Comparison of ENCODE assay signal across 14 cellular contexts in the genomic region with DNA sequence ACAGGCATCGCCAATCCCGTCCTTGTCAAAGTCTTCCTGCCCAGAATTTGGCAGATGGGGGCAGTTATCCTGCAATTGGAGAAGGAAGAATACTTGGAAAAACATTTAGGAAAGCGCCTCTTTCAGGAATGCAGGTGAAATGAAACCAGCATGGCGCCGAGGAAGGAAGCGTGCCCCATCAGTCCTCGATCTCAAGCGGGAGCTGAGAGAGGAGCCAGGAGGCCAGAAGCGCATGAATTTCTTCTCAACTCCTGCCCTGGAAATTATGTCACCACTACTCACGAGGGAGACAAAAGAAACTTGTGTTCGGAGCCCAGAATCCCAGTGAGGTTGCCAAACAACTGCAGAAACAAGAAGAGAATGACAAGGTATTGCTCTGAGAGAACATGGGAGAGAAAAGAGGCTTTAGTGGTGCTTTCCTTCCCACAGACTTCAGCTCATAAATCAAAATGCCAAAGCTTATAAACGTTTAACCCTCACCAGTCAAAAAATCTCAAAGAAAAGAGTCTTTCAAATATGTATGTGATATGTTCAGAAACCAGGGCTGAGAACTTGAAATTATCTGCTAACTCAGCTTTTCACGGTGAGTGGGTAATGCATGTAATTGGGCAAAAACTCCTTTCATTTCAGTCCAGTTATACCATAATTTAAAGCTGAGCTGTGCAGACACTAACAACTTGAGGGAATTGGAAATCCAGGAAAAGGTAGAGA. TPM values are rescaled to one million over a fixed set of nuclear protein-coding genes. Genes with fewer than 3 reads are reported as not detected.
DNase-seq lines count a peak whose midpoint lies in the region; ATAC-seq and TF ChIP-seq lines count a peak whose summit lies in the region.
"Had no signal": no experiment of that assay in that cellular context is flagged by ENCODE, and none has a peak within 500 bp of the region (broad histone marks: within the 10 kb centered on the region; RNA-seq: fewer than 3 reads in every experiment).

No MANE protein-coding gene starts in this region.

- no peak for DNase-seq in adipocyte (ENCODE audit: low read depth)
- no peak for DNase-seq in dorsolateral prefrontal cortex
- DNase-seq in medulla oblongata (ENCODE audit: extremely low spot score): peak; percentile 93
- DNase-seq in gastrocnemius medialis: peak in 1 of 2 donors; percentile 31
- no peak for DNase-seq in left colon
- DNase-seq in activated CD4-positive, alpha-beta T cell treated with anti-CD3 and anti-CD28 coated beads, Interleukin-2, amount 50 U/mL, for 4 hours: no peak
- DNase-seq in T-helper 2 cell treated with Interferon-gamma antibody and Interleukin-4, amounts not matched to agents 5 μg/mL and 100 μg/mL, for 36 hours (ENCODE audit: low spot score): no peak
- DNase-seq: NCI-H187; NCI-H69; stimulated activated naive CD4-positive, alpha-beta T cell treated with Interleukin-2 at 50 U/mL for 16 hours had no signal

- H3K9ac ChIP-seq in adipocyte (ENCODE audit: low read length): peak overlapping the region; percentile 46

- H3K36me3 ChIP-seq in adipocyte (ENCODE audit: control insufficient read depth, insufficient read depth, low read length, severe bottlenecking) (peaks cover 98% of the 10 kb centered on the region), gastrocnemius medialis (no peaks in the 10 kb centered on the region)
- H3K36me3 ChIP-seq: neutrophil had no signal

- no peak for TF ChIP-seq POLR2A in gastrocnemius medialis (IDR thresholded peaks at IDR 0.05)

- H3K36me3 Mint-ChIP-seq in T-helper 2 cell treated with Interferon-gamma antibody and Interleukin-4, amounts not matched to agents 5 μg/mL and 100 μg/mL, for 36 hours (ENCODE audit: low read depth): peaks cover 2% of the 10 kb centered on the region

- H3K27me3 ChIP-seq in adipocyte (replicated peaks; ENCODE audit: control insufficient read depth, insufficient read depth, low read length): no peaks in the 10 kb centered on the region
- no peaks in the 10 kb centered on the region for H3K27me3 ChIP-seq in dorsolateral prefrontal cortex
- H3K27me3 ChIP-seq in gastrocnemius medialis: no peaks in the 10 kb centered on the region
- H3K27me3 ChIP-seq: neutrophil had no signal

- no peaks in the 10 kb centered on the region for H3K27me3 Mint-ChIP-seq in T-helper 2 cell treated with Interferon-gamma antibody and Interleukin-4, amounts not matched to agents 5 μg/mL and 100 μg/mL, for 36 hours (ENCODE audit: low read depth)

- peaks cover 15% of the 10 kb centered on the region for H3K9me3 Mint-ChIP-seq in T-helper 2 cell treated with Interferon-gamma antibody and Interleukin-4, amounts not matched to agents 5 μg/mL and 100 μg/mL, for 36 hours

- H3K4me3 Mint-ChIP-seq in T-helper 2 cell treated with Interferon-gamma antibody and Interleukin-4, amounts not matched to agents 5 μg/mL and 100 μg/mL, for 36 hours: no peak overlapping the region
- H3K4me3 Mint-ChIP-seq: B cell had no signal

- ATAC-seq in gastrocnemius medialis: peak; percentile 31 to 58
- no peak for ATAC-seq in HG03039 (IDR thresholded peaks at IDR 0.05; ENCODE audit: unreplicated experiment)
- no peak for ATAC-seq in left colon
- ATAC-seq: activated naive CD4-positive, alpha-beta T cell treated with anti-CD3 and anti-CD28 coated beads, Interleukin-2, amount 50 U/mL, for 72 hours had no signal

- TF ChIP-seq CTCF in dorsolateral prefrontal cortex (IDR thresholded peaks at IDR 0.05 in 54 of 56, conservative IDR thresholded peaks at IDR 0.05 in 2 of 56; ENCODE audit: low read depth in 1 of 56, partially characterized antibody in 56 of 56) (no peak), gastrocnemius medialis (IDR thresholded peaks at IDR 0.05 in 4 of 5, conservative IDR thresholded peaks at IDR 0.05 in 1 of 5) (no peak)

- intact Hi-C loops in dorsolateral prefrontal cortex (cut with DNase I): no loop called here
- intact Hi-C loops in gastrocnemius medialis (cut with DNase I; ENCODE audit: low total_unique reads): no loop called here
- intact Hi-C loops in left colon (cut with DNase I, micrococcal nuclease): no loop called here

- H3K27ac ChIP-seq in dorsolateral prefrontal cortex (peak overlapping the region in 58 of 59 donors; percentile 21 to 90 (median 80)), gastrocnemius medialis (no peak overlapping the region)
- H3K27ac ChIP-seq: neutrophil had no signal

- H3K27ac Mint-ChIP-seq in T-helper 2 cell treated with Interferon-gamma antibody and Interleukin-4, amounts not matched to agents 5 μg/mL and 100 μg/mL, for 36 hours: no peak overlapping the region
- H3K27ac Mint-ChIP-seq: activated naive CD4-positive, alpha-beta T cell treated with anti-CD3 and anti-CD28 coated beads, Interleukin-2, amount 50 U/mL, for 72 hours; B cell had no signal

- H3K9me3 ChIP-seq in adipocyte (ENCODE audit: control insufficient read depth, low read length): no peaks in the 10 kb centered on the region
- no peaks in the 10 kb centered on the region for H3K9me3 ChIP-seq in gastrocnemius medialis

- in situ Hi-C loops in gastrocnemius medialis (cut with MboI; ENCODE audit: low sequenced_read_pairs in 4 of 4): no loop called here

- H3K4me1 Mint-ChIP-seq in T-helper 2 cell treated with Interferon-gamma antibody and Interleukin-4, amounts not matched to agents 5 μg/mL and 100 μg/mL, for 36 hours (ENCODE audit: low read depth): no peaks in the 10 kb centered on the region
- H3K4me1 Mint-ChIP-seq: B cell had no signal

- H3K4me1 ChIP-seq in adipocyte (ENCODE audit: control insufficient read depth, insufficient read depth, low read length) (peaks cover 12% of the 10 kb centered on the region), gastrocnemius medialis (no peaks in the 10 kb centered on the region)

- no peak overlapping the region for H3K4me3 ChIP-seq in adipocyte (ENCODE audit: low read length)
- H3K4me3 ChIP-seq in dorsolateral prefrontal cortex: peak overlapping the region in 4 of 59 donors; percentile 15 to 39 (median 20)
- H3K4me3 ChIP-seq in gastrocnemius medialis: no peak overlapping the region

RNA-seq across cellular contexts. Expression of a gene that starts 23.9 kb away (rescaled TPM):
- total RNA-seq in dorsolateral prefrontal cortex: 10 to 100 TPM in 119 of 120 experiments, 1 to 10 TPM in 1; 9.6 to 96.0 (median 23.8) TPM
- total RNA-seq in gastrocnemius medialis: 1 to 10 TPM; 3.6 to 7.7 (median 4.8) TPM
- 10 to 100 TPM in 1 of 2 donors, 1 to 10 TPM in 1; 5.0 to 13.6 TPM for total RNA-seq in left colon
- total RNA-seq: activated naive CD4-positive, alpha-beta T cell treated with anti-CD3 and anti-CD28 coated beads, Interleukin-2, amount 50 U/mL, for 72 hours; B cell had no signal

Comparison
In these comparisons a context has a peak if more than half of its experiments do, and no peak if none do; other contexts are left out.
1. H3K27ac ChIP-seq: peak in dorsolateral prefrontal cortex (58 of 59); none in gastrocnemius medialis (0 of 4).
2. ATAC-seq: peak in gastrocnemius medialis (2 of 2); none in HG03039 (single experiment) and left colon (single experiment).